In the genomic region with DNA sequence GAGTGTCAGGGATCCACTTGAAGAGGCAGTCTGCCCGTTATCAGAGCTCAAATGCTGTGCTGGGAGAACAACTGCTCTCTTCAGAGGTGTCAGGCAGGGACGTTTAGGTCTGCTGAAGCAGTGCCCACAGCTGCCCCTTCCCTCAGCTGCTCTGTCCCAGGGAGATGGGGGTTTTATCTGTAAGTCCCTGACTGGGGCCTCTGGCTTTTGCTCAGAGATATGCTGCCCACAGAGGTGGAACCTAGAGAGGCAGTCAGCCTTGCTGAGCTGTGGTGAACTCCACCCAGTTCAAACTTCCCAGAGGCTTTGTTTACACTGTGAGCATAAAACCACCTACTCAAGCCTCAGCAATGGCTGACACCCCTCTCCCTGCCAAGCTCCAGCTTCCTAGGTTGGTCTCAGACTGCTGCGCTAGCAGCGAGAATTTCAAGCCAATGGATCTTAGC, we compare ENCODE assay signal across 12 cellular contexts. TPM values are rescaled to one million over a fixed set of nuclear protein-coding genes. Genes with fewer than 3 reads are reported as not detected.
DNase-seq lines count a peak whose midpoint lies in the region; ATAC-seq, FAIRE-seq and TF ChIP-seq lines count a peak whose summit lies in the region.
"Had no signal": no experiment of that assay in that cellular context is flagged by ENCODE, and none has a peak within 500 bp of the region (broad histone marks: within the 10 kb centered on the region; RNA-seq: fewer than 3 reads in every experiment).

No MANE protein-coding gene starts in this region.

- H3K27me3 ChIP-seq in esophagus squamous epithelium, result peaks cover 0 to 11% (median 0%) of the 10 kb centered on the region in 4 donors
- H3K27me3 ChIP-seq: upper lobe of right lung had no signal

- intact Hi-C loops in esophagus squamous epithelium (cut with DNase I), result no loop called here

- H3K4me3 ChIP-seq in esophagus squamous epithelium, result no peak overlapping the region
- H3K4me3 ChIP-seq: upper lobe of right lung had no signal

- H3K27ac ChIP-seq in esophagus squamous epithelium, result no peak overlapping the region
- H3K27ac ChIP-seq: epithelial cell of prostate, upper lobe of right lung had no signal

- H3K9me3 ChIP-seq in esophagus squamous epithelium, result no peaks in the 10 kb centered on the region
- H3K9me3 ChIP-seq: upper lobe of right lung had no signal

- WGBS in esophagus squamous epithelium, 2 donors, result 100% methylated on average over 2 of the region's 4 CpGs; no CpG with 5 or more reads in 1 of the 2 donors

- peaks cover 0 to 5% (median 0%) of the 10 kb centered on the region in 3 donors for H3K4me1 ChIP-seq in esophagus squamous epithelium
- H3K4me1 ChIP-seq: upper lobe of right lung had no signal

- ATAC-seq in GM21529 (IDR thresholded peaks at IDR 0.05; ENCODE audit: unreplicated experiment), result peak; percentile 85
- ATAC-seq in HG03025 (IDR thresholded peaks at IDR 0.05; ENCODE audit: low FRiP score, unreplicated experiment), result no peak
- no peak for ATAC-seq in HG03521 (IDR thresholded peaks at IDR 0.05; ENCODE audit: unreplicated experiment)
- ATAC-seq: sciatic nerve, upper lobe of right lung had no signal

- no peak for DNase-seq in GM12892 (ENCODE audit: insufficient read length)
- peak; percentile 73 to 78 for DNase-seq in NCI-H526 (lab: John Stamatoyannopoulos, UW)
- DNase-seq in left kidney (ENCODE audit: low read depth, low spot score), result peak; percentile 32
- DNase-seq in esophagus squamous epithelium (lab: John Stamatoyannopoulos, UW), result no peak
- no peak for DNase-seq in NCI-H2196 (lab: John Stamatoyannopoulos, UW; ENCODE audit: unreplicated experiment)
- DNase-seq: upper lobe of right lung had no signal

- no peak for TF ChIP-seq CTCF in esophagus squamous epithelium (IDR thresholded peaks at IDR 0.05)

- no peaks in the 10 kb centered on the region for H3K36me3 ChIP-seq in esophagus squamous epithelium
- H3K36me3 ChIP-seq: upper lobe of right lung had no signal

- TF ChIP-seq POLR2A in GM12892 (IDR thresholded peaks at IDR 0.05; ENCODE audit: low read depth, low read length), result no peak
- TF ChIP-seq POLR2A in esophagus squamous epithelium (IDR thresholded peaks at IDR 0.05), result no peak

- peak; percentile 74 for FAIRE-seq in GM12892 (lab: Jason Lieb, UNC)
- FAIRE-seq: TTC549 had no signal

RNA-seq across cellular contexts. Expression of a gene that starts 38.1 kb away (rescaled TPM):
- polyA plus RNA-seq in GM12892 (2012; ENCODE audit: missing spikeins), result 310 TPM
- total RNA-seq in esophagus squamous epithelium, result 1 to 10 TPM in 3 of 4 donors, under 1 TPM in 1; 0.34 to 8.2 (median 3.4) TPM

Comparison
In these comparisons a context has a peak if more than half of its experiments do, and no peak if none do; other contexts are left out.
1. DNase-seq: peak in NCI-H526 (2 of 2) and left kidney (single experiment); none in GM12892 (single experiment), esophagus squamous epithelium (single experiment) and NCI-H2196 (single experiment).